ENCODE assay signal across 8 cellular contexts in genomic region chr7:131557521-131558385, GRCh38. TPM values are rescaled to one million over a fixed set of nuclear protein-coding genes. Genes with fewer than 3 reads are reported as not detected.
A peak's percentile ranks its signal among the peaks of the same experiment; 100 is the strongest.
DNase-seq lines count a peak whose midpoint lies in the region; ATAC-seq lines count a peak whose summit lies in the region.

No MANE protein-coding gene starts in this region.

- peak overlapping the region; percentile 61 for H3K27ac ChIP-seq in SK-N-MC

- H3K4me3 ChIP-seq in SK-N-MC, result peak overlapping the region; percentile 79

- ATAC-seq in sciatic nerve, result peak; percentile 47

- H3K9ac ChIP-seq in ES-I3 (ENCODE audit: low read depth, low read length) (peak overlapping the region; percentile 76), SK-N-MC (ENCODE audit: insufficient read length) (peak overlapping the region; percentile 74)

- H3K36me3 ChIP-seq in ES-I3 (ENCODE audit: insufficient read depth, low read length) (peaks cover 26% of the 10 kb centered on the region), SK-N-MC (ENCODE audit: insufficient read depth, low read length) (no peaks in the 10 kb centered on the region)

- intact Hi-C loops in sciatic nerve (cut with DNase I), result no loop called here

- peaks cover 6% of the 10 kb centered on the region for H3K4me1 ChIP-seq in ES-I3 (ENCODE audit: insufficient read depth, low read length)

- no peaks in the 10 kb centered on the region for H3K9me3 ChIP-seq in ES-I3 (ENCODE audit: control insufficient read depth, insufficient read depth, low read length)
- H3K9me3 ChIP-seq in SK-N-MC (ENCODE audit: low read depth, low read length), result no peaks in the 10 kb centered on the region

- DNase-seq in SK-N-MC (ENCODE audit: low read depth, low spot score) (peak; percentile 34), hepatic stellate cell (ENCODE audit: low spot score) (peak; percentile 62), sciatic nerve (ENCODE audit: low spot score) (no peak), EL (no peak), COLO668 (lab: John Stamatoyannopoulos, UW; ENCODE audit: unreplicated experiment) (no peak), C1 segment of cervical spinal cord (lab: John Stamatoyannopoulos, UW) (no peak), 8988T (no peak)

RNA-seq across cellular contexts. Expression of gene PODXL, which starts 1.3 kb away (rescaled TPM):
- 54.9 TPM for total RNA-seq in sciatic nerve

Comparison
In these comparisons a context has a peak if more than half of its experiments do, and no peak if none do; other contexts are left out.
1. DNase-seq: peak in SK-N-MC (single experiment) and hepatic stellate cell (single experiment); none in sciatic nerve (single experiment), EL (single experiment), COLO668 (single experiment), C1 segment of cervical spinal cord (0 of 14) and 8988T (single experiment).